Comparison of ENCODE assay signal across 22 cellular contexts in the genomic region with DNA sequence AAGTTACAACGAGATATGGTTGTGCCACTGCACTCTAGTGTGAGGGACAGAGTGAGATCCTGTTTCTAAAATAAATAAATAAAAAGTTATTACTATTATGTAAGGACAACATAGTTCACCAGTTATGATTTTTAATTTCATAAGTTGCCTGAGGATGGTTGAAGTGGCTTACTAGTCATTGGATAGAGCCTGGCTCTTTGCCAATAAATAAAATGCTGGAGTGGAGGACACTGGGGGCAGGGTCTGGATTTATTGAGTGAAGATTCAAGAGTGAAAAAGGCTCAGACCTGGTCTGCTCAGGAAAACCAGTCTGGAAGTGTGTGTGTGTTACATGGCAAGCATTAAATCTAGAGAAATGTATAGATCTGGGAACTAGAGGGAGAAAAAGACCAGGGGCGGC. TPM values are rescaled to one million over a fixed set of nuclear protein-coding genes. Genes with fewer than 3 reads are reported as not detected.
DNase-seq lines count a peak whose midpoint lies in the region; ATAC-seq and TF ChIP-seq lines count a peak whose summit lies in the region.
"Had no signal": no experiment of that assay in that cellular context is flagged by ENCODE, and none has a peak within 500 bp of the region (broad histone marks: within the 10 kb centered on the region; RNA-seq: fewer than 3 reads in every experiment).

No MANE protein-coding gene starts in this region.

- H3K27me3 ChIP-seq in BLaER1 treated with 17β-estradiol and CSF1 and Interleukin-3, amounts not matched to agents 10 nM and 100 nM, result no peaks in the 10 kb centered on the region
- H3K27me3 ChIP-seq in CD8-positive, alpha-beta memory T cell (ENCODE audit: insufficient read depth, low read length, poor library complexity, severe bottlenecking), result no peaks in the 10 kb centered on the region
- H3K27me3 ChIP-seq: brain microvascular endothelial cell, dorsolateral prefrontal cortex, gastroesophageal sphincter, ovary, sigmoid colon, vagina had no signal

- H3K4me1 ChIP-seq in BLaER1 treated with 17β-estradiol and CSF1 and Interleukin-3, amounts not matched to agents 10 nM and 100 nM, result peaks cover 79 to 92% (median 88%) of the 10 kb centered on the region in 10 experiments
- peaks cover 74% of the 10 kb centered on the region for H3K4me1 ChIP-seq in CD8-positive, alpha-beta memory T cell (ENCODE audit: insufficient read depth, low read length)

- H3K9ac ChIP-seq in BLaER1 treated with 17β-estradiol and CSF1 and Interleukin-3, amounts not matched to agents 10 nM and 100 nM, result peak overlapping the region in 5 of 11 experiments; percentile 6 to 96 (median 92); a peak in 4 of 22 replicates

- peak overlapping the region in 5 of 8 donors; percentile 28 to 98 (median 82) for H3K27ac Mint-ChIP-seq in CD8-positive, alpha-beta memory T cell
- H3K27ac Mint-ChIP-seq in brain (peak overlapping the region in 3 of 5 experiments; percentile 6 to 21 (median 13)), nephron progenitor cell (no peak overlapping the region), CD14-positive monocyte (peak overlapping the region in 2 of 7 donors; percentile 37 to 79)

- H3K36me3 Mint-ChIP-seq in CD8-positive, alpha-beta memory T cell, result peaks cover 0 to 21% (median 0%) of the 10 kb centered on the region in 3 donors
- no peaks in the 10 kb centered on the region for H3K36me3 Mint-ChIP-seq in brain
- H3K36me3 Mint-ChIP-seq in nephron progenitor cell (ENCODE audit: low read depth), result no peaks in the 10 kb centered on the region
- H3K36me3 Mint-ChIP-seq in CD14-positive monocyte, result peaks cover 5 to 19% of the 10 kb centered on the region in 2 donors

- POLR2A ChIA-PET in CD8-positive, alpha-beta memory T cell (lab: Charles Lee), result no interaction called here

- H4K20me1 ChIP-seq in BLaER1 treated with 17β-estradiol and CSF1 and Interleukin-3, amounts not matched to agents 10 nM and 100 nM, result peaks cover 44 to 65% (median 59%) of the 10 kb centered on the region in 11 experiments

- H3K4me2 ChIP-seq in BLaER1 treated with 17β-estradiol and CSF1 and Interleukin-3, amounts not matched to agents 10 nM and 100 nM, result peak overlapping the region; percentile 94 to 99 (median 98)

- H3K9me3 Mint-ChIP-seq in CD8-positive, alpha-beta memory T cell, result no peaks in the 10 kb centered on the region
- H3K9me3 Mint-ChIP-seq in brain, result no peaks in the 10 kb centered on the region
- H3K9me3 Mint-ChIP-seq in nephron progenitor cell, result no peaks in the 10 kb centered on the region
- H3K9me3 Mint-ChIP-seq in CD14-positive monocyte, result peaks cover 0 to 1% (median 0%) of the 10 kb centered on the region in 7 donors

- H3K9me3 ChIP-seq in BLaER1 treated with 17β-estradiol and CSF1 and Interleukin-3, amounts not matched to agents 10 nM and 100 nM (replicated peaks in 1 of 11), result no peaks in the 10 kb centered on the region
- H3K9me3 ChIP-seq in CD8-positive, alpha-beta memory T cell (ENCODE audit: low read length), result no peaks in the 10 kb centered on the region
- H3K9me3 ChIP-seq: gastroesophageal sphincter, ovary, sigmoid colon, vagina had no signal

- in situ Hi-C loops in ACHN (cut with HindIII; ENCODE audit: low pct_ligation_motif_present, low pct_unique_long_range_greater_than_20kb, low sequenced_read_pairs), result no loop called here

- intact Hi-C loops in CD14-positive monocyte (cut with micrococcal nuclease), result loop anchor here (5.0 kb wide), 3 partner anchors 48 to 113 kb away; a partner anchor contains a TSS

- DNase-seq in CD8-positive, alpha-beta memory T cell, result no peak
- DNase-seq in nephron progenitor cell (no peak), ACHN (no peak), CD14-positive monocyte (ENCODE audit: low spot score) (no peak)
- DNase-seq: activated CD8-positive, alpha-beta memory T cell treated with anti-CD3 and anti-CD28 coated beads, Interleukin-2, amount 50 U/mL, for 4 hours; activated naive CD4-positive, alpha-beta T cell; brain microvascular endothelial cell; DMS153; dorsolateral prefrontal cortex; NCI-H1092 treated with DMSO at 0.1 percent for 48 hours; NCI-H69; ovary; PC-9; sigmoid colon; stimulated activated CD4-positive, alpha-beta T cell treated with anti-CD3 and anti-CD28 coated beads, Interleukin-2, amount 100 ng/mL, for 24 hours had no signal

- no peaks in the 10 kb centered on the region for H3K27me3 Mint-ChIP-seq in CD8-positive, alpha-beta memory T cell
- peaks cover 5% of the 10 kb centered on the region for H3K27me3 Mint-ChIP-seq in brain
- peaks cover 4% of the 10 kb centered on the region for H3K27me3 Mint-ChIP-seq in nephron progenitor cell (ENCODE audit: low read depth, poor library complexity)
- H3K27me3 Mint-ChIP-seq in CD14-positive monocyte (ENCODE audit: low read depth in 3 of 3), result peaks cover 0 to 8% (median 3%) of the 10 kb centered on the region in 3 donors

- no peak for TF ChIP-seq CTCF in brain (conservative IDR thresholded peaks at IDR 0.05)
- TF ChIP-seq CTCF in nephron progenitor cell (IDR thresholded peaks at IDR 0.05), result no peak
- no peak for TF ChIP-seq CTCF in CD14-positive monocyte (IDR thresholded peaks at IDR 0.05)

- H3K36me3 ChIP-seq in BLaER1 treated with 17β-estradiol and CSF1 and Interleukin-3, amounts not matched to agents 10 nM and 100 nM, result peaks cover 0 to 5% (median 0%) of the 10 kb centered on the region in 11 experiments; a peak in 1 of 22 replicates
- no peaks in the 10 kb centered on the region for H3K36me3 ChIP-seq in CD8-positive, alpha-beta memory T cell (ENCODE audit: insufficient read depth, low read length)
- H3K36me3 ChIP-seq: brain microvascular endothelial cell, gastroesophageal sphincter, ovary, sigmoid colon, vagina had no signal

- peaks cover 70 to 88% (median 80%) of the 10 kb centered on the region in 3 donors for H3K4me1 Mint-ChIP-seq in CD8-positive, alpha-beta memory T cell
- peaks cover 63% of the 10 kb centered on the region for H3K4me1 Mint-ChIP-seq in brain
- peaks cover 91% of the 10 kb centered on the region for H3K4me1 Mint-ChIP-seq in nephron progenitor cell
- H3K4me1 Mint-ChIP-seq in CD14-positive monocyte, result peaks cover 79% of the 10 kb centered on the region

- CTCF ChIA-PET in CD8-positive, alpha-beta memory T cell (lab: Charles Lee), result interaction anchor here (5.1 to 10.7 kb wide), 2 partner anchors 14 to 17 kb away, joined by 34 to 161 read pairs; a partner anchor contains a TSS

- H3K27ac ChIP-seq in BLaER1 treated with 17β-estradiol and CSF1 and Interleukin-3, amounts not matched to agents 10 nM and 100 nM, result 0 out of 22 replicates have a peak overlapping the region, but pooled peaks of 1 of the 11 experiments have one; percentile 7
- no peak overlapping the region for H3K27ac ChIP-seq in CD8-positive, alpha-beta memory T cell (ENCODE audit: low read depth, low read length)
- H3K27ac ChIP-seq: brain microvascular endothelial cell, gastroesophageal sphincter, ovary, PC-9, sigmoid colon, vagina had no signal

- H3K4me3 ChIP-seq in BLaER1 treated with 17β-estradiol and CSF1 and Interleukin-3, amounts not matched to agents 10 nM and 100 nM, result peak overlapping the region in 2 of 10 experiments; percentile 22 to 87; a peak in 1 of 20 replicates
- H3K4me3 ChIP-seq in CD8-positive, alpha-beta memory T cell (ENCODE audit: low read length), result no peak overlapping the region
- H3K4me3 ChIP-seq: ovary had no signal

- peak overlapping the region; percentile 28 to 93 (median 54) for H3K4me3 Mint-ChIP-seq in CD8-positive, alpha-beta memory T cell
- H3K4me3 Mint-ChIP-seq in brain (peak overlapping the region; percentile 47 to 91 (median 59)), nephron progenitor cell (peak overlapping the region; percentile 8), CD14-positive monocyte (no peak overlapping the region)

- ATAC-seq in HG03175 (IDR thresholded peaks at IDR 0.05; ENCODE audit: unreplicated experiment), result no peak
- ATAC-seq: gastroesophageal sphincter, HCT116, left lobe of liver had no signal

RNA-seq across cellular contexts. Expression of a gene that starts 2.1 kb away (rescaled TPM):
- total RNA-seq in CD8-positive, alpha-beta memory T cell, result 10 to 100 TPM; 71.4 to 74.1 TPM
- 44.5 TPM for polyA plus RNA-seq in CD8-positive, alpha-beta memory T cell
- polyA plus RNA-seq in brain (ENCODE audit: insufficient read depth, low read depth, low replicate concordance) (53.8 TPM), CD14-positive monocyte (10 to 100 TPM; 35.1 to 45.3 TPM)

RNA-seq across cellular contexts. Expression of a gene that starts 12.3 kb away (rescaled TPM):
- not detected for total RNA-seq in CD8-positive, alpha-beta memory T cell
- polyA plus RNA-seq in CD8-positive, alpha-beta memory T cell, result not detected
- 154 TPM for polyA plus RNA-seq in brain (ENCODE audit: insufficient read depth, low read depth, low replicate concordance)
- not detected for polyA plus RNA-seq in CD14-positive monocyte
- total RNA-seq: PC-9 had no signal

RNA-seq across cellular contexts. Expression of a gene that starts 26.1 kb away (rescaled TPM):
- total RNA-seq in CD8-positive, alpha-beta memory T cell, result 1 to 10 TPM in 1 of 2 experiments, under 1 TPM in 1; 0.97 to 1.6 TPM
- not detected for polyA plus RNA-seq in CD8-positive, alpha-beta memory T cell
- polyA plus RNA-seq in brain (ENCODE audit: insufficient read depth, low read depth, low replicate concordance) (2.1 TPM), CD14-positive monocyte (not detected)

RNA-seq across cellular contexts. Expression of a gene that starts 29.2 kb away (rescaled TPM):
- total RNA-seq in CD8-positive, alpha-beta memory T cell, result not detected
- 0.39 TPM for polyA plus RNA-seq in CD8-positive, alpha-beta memory T cell
- polyA plus RNA-seq in brain (ENCODE audit: insufficient read depth, low read depth, low replicate concordance), result 2.9 TPM
- polyA plus RNA-seq in CD14-positive monocyte, result not detected

RNA-seq across cellular contexts. Expression of a gene that starts 31.3 kb away (rescaled TPM):
- not detected for total RNA-seq in CD8-positive, alpha-beta memory T cell
- polyA plus RNA-seq in CD8-positive, alpha-beta memory T cell, result not detected
- polyA plus RNA-seq in brain (ENCODE audit: insufficient read depth, low read depth, low replicate concordance) (8.1 TPM), CD14-positive monocyte (not detected)
- total RNA-seq: gastroesophageal sphincter, left lobe of liver, ovary, PC-9, vagina had no signal
- polyA plus RNA-seq: ovary had no signal

Comparison
In these comparisons a context has a peak if more than half of its experiments do, and no peak if none do; other contexts are left out.
1. H3K4me3 Mint-ChIP-seq: peak in CD8-positive, alpha-beta memory T cell (7 of 7), brain (5 of 5) and nephron progenitor cell (single experiment); none in CD14-positive monocyte (0 of 2).
2. RNA of a gene that starts 12.3 kb away (polyA plus RNA-seq): 154 TPM in brain (single experiment); not detected in CD8-positive, alpha-beta memory T cell (single experiment) and not detected in CD14-positive monocyte; every median in the first group is over 100 times any median in the second.